In the genomic region with DNA sequence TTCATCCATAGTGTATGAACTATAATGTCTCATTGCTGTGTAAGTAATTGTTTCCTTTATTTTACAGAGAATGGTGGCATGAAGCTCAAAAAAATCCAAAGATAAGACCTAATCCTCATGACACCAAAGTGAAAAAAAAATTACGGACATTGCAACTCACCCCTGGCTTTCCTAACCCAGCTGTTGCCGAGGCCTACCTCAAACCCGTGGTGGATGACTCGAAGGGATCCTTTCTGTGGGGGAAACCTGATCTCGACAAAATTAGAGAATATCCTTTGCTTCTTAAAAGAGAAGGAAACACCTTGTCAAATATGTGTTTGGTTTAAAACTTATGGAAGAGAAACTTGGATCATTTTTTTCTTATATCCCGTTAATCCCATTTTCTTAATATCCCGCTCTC, we compare ENCODE assay signal across 18 cellular contexts. TPM values are rescaled to one million over a fixed set of nuclear protein-coding genes. Genes with fewer than 3 reads are reported as not detected.
DNase-seq lines count a peak whose midpoint lies in the region; ATAC-seq and TF ChIP-seq lines count a peak whose summit lies in the region.
"Had no signal": no experiment of that assay in that cellular context is flagged by ENCODE, and none has a peak within 500 bp of the region (broad histone marks: within the 10 kb centered on the region; RNA-seq: fewer than 3 reads in every experiment).

No MANE protein-coding gene starts in this region.

- POLR2A ChIA-PET in activated CD8-positive, alpha-beta T cell treated with anti-CD3 and anti-CD28 coated beads, Interleukin-2, amount 10 ng/mL, durations not matched to agents 7 days and 5 days (lab: Charles Lee): no interaction called here
- POLR2A ChIA-PET in RWPE1 (lab: Yijun Ruan, JAX; ENCODE audit: low non-redundant PET): no interaction called here

- TF ChIP-seq CTCF in RWPE1 (conservative IDR thresholded peaks at IDR 0.05; ENCODE audit: low read depth): no peak

- peaks cover 28% of the 10 kb centered on the region for H3K4me1 Mint-ChIP-seq in activated naive CD4-positive, alpha-beta T cell treated with anti-CD3 and anti-CD28 coated beads, Interleukin-2, amount 50 U/mL, for 24 hours
- peaks cover 23% of the 10 kb centered on the region for H3K4me1 Mint-ChIP-seq in activated CD8-positive, alpha-beta T cell treated with anti-CD3 and anti-CD28 coated beads, Interleukin-2, amount 10 ng/mL, durations not matched to agents 7 days and 5 days (ENCODE audit: low read depth)
- H3K4me1 Mint-ChIP-seq in effector memory CD8-positive, alpha-beta T cell (ENCODE audit: low read depth in 2 of 2): peaks cover 15 to 31% of the 10 kb centered on the region in 2 donors
- peaks cover 34% of the 10 kb centered on the region for H3K4me1 Mint-ChIP-seq in stimulated activated effector memory CD8-positive, alpha-beta T cell treated with anti-CD3 and anti-CD28 coated beads, Interleukin-12 subunit alpha, Interleukin-12 subunit beta, amount 100 ng/mL, for 72 hours

- no peak for ATAC-seq in activated CD8-positive, alpha-beta T cell treated with anti-CD3 and anti-CD28 coated beads, Interleukin-2, amount 10 ng/mL, durations not matched to agents 7 days and 5 days
- ATAC-seq in effector memory CD8-positive, alpha-beta T cell (replicated peaks): no peak
- no peak for ATAC-seq in stimulated activated effector memory CD8-positive, alpha-beta T cell treated with anti-CD3 and anti-CD28 coated beads, Interleukin-12 subunit alpha, Interleukin-12 subunit beta, amount 100 ng/mL, for 72 hours
- ATAC-seq: K562, Panc1 had no signal

- DNase-seq in activated naive CD4-positive, alpha-beta T cell treated with anti-CD3 and anti-CD28 coated beads, Interleukin-2, amount 50 U/mL, for 16 hours: no peak
- DNase-seq in activated CD8-positive, alpha-beta T cell treated with anti-CD3 and anti-CD28 coated beads, Interleukin-2, amount 10 ng/mL, durations not matched to agents 7 days and 5 days: no peak
- no peak for DNase-seq in effector memory CD8-positive, alpha-beta T cell
- no peak for DNase-seq in stimulated activated effector memory CD8-positive, alpha-beta T cell treated with anti-CD3 and anti-CD28 coated beads, Interleukin-12 subunit alpha, Interleukin-12 subunit beta, amount 100 ng/mL, for 72 hours (ENCODE audit: low spot score in 2 of 2)
- DNase-seq in G401 (ENCODE audit: low spot score) (no peak), RWPE1 (ENCODE audit: low spot score) (no peak), NCI-H128 (lab: John Stamatoyannopoulos, UW; ENCODE audit: unreplicated experiment) (no peak)
- DNase-seq: AML-193; CD4-positive, CD25-positive, alpha-beta regulatory T cell; DND-41; NCI-H1105; NCI-H1930; NCI-H510A; NCI-H82; SHP77 had no signal

- CTCF ChIA-PET in activated CD8-positive, alpha-beta T cell treated with anti-CD3 and anti-CD28 coated beads, Interleukin-2, amount 10 ng/mL, durations not matched to agents 7 days and 5 days (lab: Charles Lee): interaction anchor here (0.9 kb wide), 1 partner anchor 280 kb away, joined by 3 read pairs; no protein-coding TSS in a partner anchor
- CTCF ChIA-PET in RWPE1 (lab: Yijun Ruan, JAX): interaction anchor here (0.6 kb wide), 1 partner anchor 24 kb away, joined by 3 read pairs; no protein-coding TSS in a partner anchor

- H3K27ac Mint-ChIP-seq in activated naive CD4-positive, alpha-beta T cell treated with anti-CD3 and anti-CD28 coated beads, Interleukin-2, amount 50 U/mL, for 24 hours: peak overlapping the region; percentile 4
- H3K27ac Mint-ChIP-seq in activated CD8-positive, alpha-beta T cell treated with anti-CD3 and anti-CD28 coated beads, Interleukin-2, amount 10 ng/mL, durations not matched to agents 7 days and 5 days: peak overlapping the region; percentile 46
- peak overlapping the region; percentile 68 to 77 for H3K27ac Mint-ChIP-seq in effector memory CD8-positive, alpha-beta T cell
- H3K27ac Mint-ChIP-seq in stimulated activated effector memory CD8-positive, alpha-beta T cell treated with anti-CD3 and anti-CD28 coated beads, Interleukin-12 subunit alpha, Interleukin-12 subunit beta, amount 100 ng/mL, for 72 hours: peak overlapping the region; percentile 43
- H3K27ac Mint-ChIP-seq: CD4-positive, CD25-positive, alpha-beta regulatory T cell had no signal

- H3K4me3 Mint-ChIP-seq in activated naive CD4-positive, alpha-beta T cell treated with anti-CD3 and anti-CD28 coated beads, Interleukin-2, amount 50 U/mL, for 24 hours: no peak overlapping the region
- no peak overlapping the region for H3K4me3 Mint-ChIP-seq in activated CD8-positive, alpha-beta T cell treated with anti-CD3 and anti-CD28 coated beads, Interleukin-2, amount 10 ng/mL, durations not matched to agents 7 days and 5 days
- H3K4me3 Mint-ChIP-seq in effector memory CD8-positive, alpha-beta T cell: no peak overlapping the region
- peak overlapping the region; percentile 33 for H3K4me3 Mint-ChIP-seq in stimulated activated effector memory CD8-positive, alpha-beta T cell treated with anti-CD3 and anti-CD28 coated beads, Interleukin-12 subunit alpha, Interleukin-12 subunit beta, amount 100 ng/mL, for 72 hours
- H3K4me3 Mint-ChIP-seq: CD4-positive, CD25-positive, alpha-beta regulatory T cell had no signal

- H3K36me3 Mint-ChIP-seq in activated naive CD4-positive, alpha-beta T cell treated with anti-CD3 and anti-CD28 coated beads, Interleukin-2, amount 50 U/mL, for 24 hours: peaks cover 26% of the 10 kb centered on the region
- peaks cover 69% of the 10 kb centered on the region for H3K36me3 Mint-ChIP-seq in activated CD8-positive, alpha-beta T cell treated with anti-CD3 and anti-CD28 coated beads, Interleukin-2, amount 10 ng/mL, durations not matched to agents 7 days and 5 days (ENCODE audit: low read depth)
- peaks cover 72% of the 10 kb centered on the region for H3K36me3 Mint-ChIP-seq in effector memory CD8-positive, alpha-beta T cell (ENCODE audit: insufficient read depth)
- H3K36me3 Mint-ChIP-seq in stimulated activated effector memory CD8-positive, alpha-beta T cell treated with anti-CD3 and anti-CD28 coated beads, Interleukin-12 subunit alpha, Interleukin-12 subunit beta, amount 100 ng/mL, for 72 hours: peaks cover 100% of the 10 kb centered on the region

- no peaks in the 10 kb centered on the region for H3K9me3 Mint-ChIP-seq in activated naive CD4-positive, alpha-beta T cell treated with anti-CD3 and anti-CD28 coated beads, Interleukin-2, amount 50 U/mL, for 24 hours
- no peaks in the 10 kb centered on the region for H3K9me3 Mint-ChIP-seq in activated CD8-positive, alpha-beta T cell treated with anti-CD3 and anti-CD28 coated beads, Interleukin-2, amount 10 ng/mL, durations not matched to agents 7 days and 5 days (ENCODE audit: insufficient read depth)
- H3K9me3 Mint-ChIP-seq in effector memory CD8-positive, alpha-beta T cell: no peaks in the 10 kb centered on the region
- H3K9me3 Mint-ChIP-seq in stimulated activated effector memory CD8-positive, alpha-beta T cell treated with anti-CD3 and anti-CD28 coated beads, Interleukin-12 subunit alpha, Interleukin-12 subunit beta, amount 100 ng/mL, for 72 hours: no peaks in the 10 kb centered on the region
- H3K9me3 Mint-ChIP-seq: CD4-positive, CD25-positive, alpha-beta regulatory T cell had no signal

- no peak overlapping the region for H3K27ac ChIP-seq in RWPE1

- in situ Hi-C loops in G401 (cut with HindIII; ENCODE audit: low sequenced_read_pairs): no loop called here

- H3K27me3 Mint-ChIP-seq in activated naive CD4-positive, alpha-beta T cell treated with anti-CD3 and anti-CD28 coated beads, Interleukin-2, amount 50 U/mL, for 24 hours: no peaks in the 10 kb centered on the region
- no peaks in the 10 kb centered on the region for H3K27me3 Mint-ChIP-seq in activated CD8-positive, alpha-beta T cell treated with anti-CD3 and anti-CD28 coated beads, Interleukin-2, amount 10 ng/mL, durations not matched to agents 7 days and 5 days (ENCODE audit: low read depth)
- no peaks in the 10 kb centered on the region for H3K27me3 Mint-ChIP-seq in effector memory CD8-positive, alpha-beta T cell
- H3K27me3 Mint-ChIP-seq: CD4-positive, CD25-positive, alpha-beta regulatory T cell had no signal

RNA-seq across cellular contexts. Expression of a gene that starts 26.3 kb away (rescaled TPM):
- 10 to 100 TPM; 66.8 to 68.0 TPM for total RNA-seq in activated CD8-positive, alpha-beta T cell treated with anti-CD3 and anti-CD28 coated beads, Interleukin-2, amount 10 ng/mL, durations not matched to agents 7 days and 5 days
- 15.9 and 50.2 TPM in 2 replicates for total RNA-seq in G401 (2014; rRNA removed; shearing (Covaris generic))

Comparison
In these comparisons a context has a peak if more than half of its experiments do, and no peak if none do; other contexts are left out.
1. H3K27ac Mint-ChIP-seq: peak in every context shown above with its lines; median percentile 72 in effector memory CD8-positive, alpha-beta T cell; 46 in activated CD8-positive, alpha-beta T cell treated with anti-CD3 and anti-CD28 coated beads, Interleukin-2, amount 10 ng/mL, durations not matched to agents 7 days and 5 days; 43 in stimulated activated effector memory CD8-positive, alpha-beta T cell treated with anti-CD3 and anti-CD28 coated beads, Interleukin-12 subunit alpha, Interleukin-12 subunit beta, amount 100 ng/mL, for 72 hours; 4 in activated naive CD4-positive, alpha-beta T cell treated with anti-CD3 and anti-CD28 coated beads, Interleukin-2, amount 50 U/mL, for 24 hours.